In genomic region chr1:64915381-64916274, GRCh38 we compare ENCODE assay signal across 2 cellular contexts.
TF ChIP-seq lines count a peak whose summit lies in the region.

No MANE protein-coding gene starts in this region.

TF ChIP-seq in A549, 52 proteins besides CTCF, POLR2A, EP300 and RAD21 (continues in another document):
- TF ChIP-seq POLR2AphosphoS2 (conservative IDR thresholded peaks at IDR 0.05; ENCODE audit: low read length) (no peak), USF2 (IDR thresholded peaks at IDR 0.05) (no peak), RCOR1 (IDR thresholded peaks at IDR 0.05; ENCODE audit: low read depth, low read length) (no peak), HEYL (CRISPR knock-in tag; IDR thresholded peaks at IDR 0.05) (no peak), ZSCAN20 (CRISPR knock-in tag; IDR thresholded peaks at IDR 0.05) (no peak; the same call in 1 of the 2 replicates), JUNB (IDR thresholded peaks at IDR 0.05) (peak; percentile 84), RNF2 (IDR thresholded peaks at IDR 0.05; ENCODE audit: borderline replicate concordance, low read depth) (no peak), E2F6 (IDR thresholded peaks at IDR 0.05; ENCODE audit: borderline replicate concordance, low read depth) (no peak), EHF (CRISPR knock-in tag; IDR thresholded peaks at IDR 0.05) (no peak; the same call in 1 of the 2 replicates), REST (IDR thresholded peaks at IDR 0.05) (no peak), JUN (IDR thresholded peaks at IDR 0.05) (peak; percentile 73 to 83; a peak in 4 of 5 replicates), CBX8 (IDR thresholded peaks at IDR 0.05) (no peak), NPAS2 (CRISPR knock-in tag; IDR thresholded peaks at IDR 0.05; ENCODE audit: borderline replicate concordance) (no peak), GATA3 (IDR thresholded peaks at IDR 0.05; ENCODE audit: borderline replicate concordance) (peak; percentile 95), TFCP2L1 (CRISPR knock-in tag; IDR thresholded peaks at IDR 0.05) (no peak), HOXB5 (CRISPR knock-in tag; IDR thresholded peaks at IDR 0.05) (no peak), FOXS1 (CRISPR knock-in tag; IDR thresholded peaks at IDR 0.05) (peak; percentile 73), FOSB (CRISPR knock-in tag; IDR thresholded peaks at IDR 0.05) (peak; percentile 78), FOSL2 (IDR thresholded peaks at IDR 0.05) (peak; percentile 58), FOSL2 (CRISPR knock-in tag; IDR thresholded peaks at IDR 0.05) (peak; percentile 89), KDM5A (IDR thresholded peaks at IDR 0.05) (no peak), BCL3 (IDR thresholded peaks at IDR 0.05) (peak; percentile 89; the same call in 1 of the 3 replicates), KDM1A (IDR thresholded peaks at IDR 0.05; ENCODE audit: low read depth) (no peak), ESRRA (IDR thresholded peaks at IDR 0.05; ENCODE audit: borderline replicate concordance, low read length) (no peak), NR3C1 (IDR thresholded peaks at IDR 0.05) (no peak), ELK1 (IDR thresholded peaks at IDR 0.05; ENCODE audit: low read depth, low read length) (no peak), HES2 (IDR thresholded peaks at IDR 0.05) (no peak)

TF ChIP-seq in IMR-90, 13 proteins besides CTCF, POLR2A, EP300 and RAD21:
- no peak for TF ChIP-seq NFE2L2 (IDR thresholded peaks at IDR 0.05; ENCODE audit: low read depth, low read length)
- peak; percentile 37; the same call in 1 of the 2 replicates for TF ChIP-seq FOS (IDR thresholded peaks at IDR 0.05; ENCODE audit: low read depth, low read length)
- TF ChIP-seq MXI1 (IDR thresholded peaks at IDR 0.05; ENCODE audit: borderline replicate concordance, low read depth, low read length): no peak
- no peak for TF ChIP-seq CHD1 (IDR thresholded peaks at IDR 0.05; ENCODE audit: low read depth, low read length)
- no peak for TF ChIP-seq MAFK (IDR thresholded peaks at IDR 0.05; ENCODE audit: low read depth, low read length)
- TF ChIP-seq SMC3 (IDR thresholded peaks at IDR 0.05; ENCODE audit: low read depth, low read length): no peak
- no peak for TF ChIP-seq MAZ (IDR thresholded peaks at IDR 0.05; ENCODE audit: borderline replicate concordance, low read depth, low read length)
- no peak for TF ChIP-seq RFX5 (IDR thresholded peaks at IDR 0.05; ENCODE audit: low read depth, low read length)
- TF ChIP-seq BHLHE40 (IDR thresholded peaks at IDR 0.05; ENCODE audit: low read depth, low read length): peak; percentile 90
- peak; percentile 54 for TF ChIP-seq RCOR1 (IDR thresholded peaks at IDR 0.05; ENCODE audit: insufficient replicate concordance, low read length)
- TF ChIP-seq USF2 (IDR thresholded peaks at IDR 0.05; ENCODE audit: low read depth, low read length): no peak; the same call in 1 of the 2 replicates
- TF ChIP-seq ELK1 (IDR thresholded peaks at IDR 0.05; ENCODE audit: borderline replicate concordance, low read depth, low read length): no peak
- TF ChIP-seq CEBPB (IDR thresholded peaks at IDR 0.05; ENCODE audit: low read depth, low read length): no peak
